In the genomic region with DNA sequence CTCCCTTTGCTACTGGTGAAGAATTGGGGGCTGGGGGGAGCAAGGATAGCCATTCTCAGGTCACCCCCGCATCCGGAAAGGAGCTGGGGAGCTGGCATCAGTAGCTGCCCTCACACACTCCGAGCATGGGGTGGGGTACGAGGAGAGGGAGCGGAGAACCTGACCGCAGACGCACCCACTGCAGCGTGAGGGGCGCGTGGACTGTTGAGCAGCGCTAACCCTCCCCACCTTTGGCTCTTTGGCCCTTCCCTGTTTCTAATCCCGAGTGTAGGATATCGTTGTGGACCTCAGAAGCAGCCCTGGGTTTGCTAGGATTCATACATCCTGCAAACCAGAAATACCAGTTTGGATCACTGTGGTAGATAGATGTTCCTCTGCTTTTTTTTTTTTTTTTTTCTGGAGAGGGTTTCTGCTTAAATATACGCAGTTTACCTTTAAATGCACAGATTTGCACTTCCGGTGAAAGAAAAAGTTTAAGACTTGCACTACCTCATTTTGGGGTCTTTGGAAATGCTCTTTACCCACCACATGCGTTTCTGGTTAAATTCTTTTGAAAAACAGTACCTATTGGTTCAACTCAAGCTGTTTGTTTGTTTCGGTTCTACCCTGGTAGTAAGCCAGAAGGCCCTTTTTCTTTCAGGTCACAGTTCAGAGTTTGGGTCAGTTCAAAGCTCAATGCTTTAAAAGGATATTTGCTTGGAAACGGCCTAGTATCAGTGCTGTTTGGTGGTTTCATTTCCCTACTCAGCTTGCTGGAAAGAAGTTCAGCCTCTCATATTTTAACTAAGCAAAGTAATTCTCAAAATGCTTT, we compare ENCODE assay signal across 8 cellular contexts. TPM values are rescaled to one million over a fixed set of nuclear protein-coding genes. Genes with fewer than 3 reads are reported as not detected.
A peak's percentile ranks its signal among the peaks of the same experiment; 100 is the strongest.
DNase-seq lines count a peak whose midpoint lies in the region; ATAC-seq and TF ChIP-seq lines count a peak whose summit lies in the region.

No MANE protein-coding gene starts in this region.

- peak overlapping the region; percentile 81 for H3K9ac ChIP-seq in neural cell (ENCODE audit: low read length)

- H2AFZ ChIP-seq in neural cell (ENCODE audit: low read depth, low read length) = peak overlapping the region; percentile 65

- peak overlapping the region; percentile 90 for H3K4me2 ChIP-seq in neural cell (ENCODE audit: low read length)

- H3K9me3 ChIP-seq in neural cell (ENCODE audit: low read length) = no peaks in the 10 kb centered on the region

- TF ChIP-seq CTCF in fibroblast of the aortic adventitia (IDR thresholded peaks at IDR 0.05; ENCODE audit: insufficient read depth, low read length) (no peak), neural cell (IDR thresholded peaks at IDR 0.05; ENCODE audit: poor library complexity, severe bottlenecking) (no peak)

- no peaks in the 10 kb centered on the region for H3K36me3 ChIP-seq in neural cell (ENCODE audit: insufficient read depth, low read length)

- peak overlapping the region; percentile 74 for H3K27ac ChIP-seq in neural cell (ENCODE audit: low read length)

- no peaks in the 10 kb centered on the region for H3K9me2 ChIP-seq in neural cell (ENCODE audit: insufficient read depth, low read length)

- H3K4me3 ChIP-seq in fibroblast of the aortic adventitia (ENCODE audit: low read depth, low read length) (peak overlapping the region; percentile 97), neural cell (ENCODE audit: low read length) (peak overlapping the region; percentile 99)

- no peaks in the 10 kb centered on the region for H3F3A ChIP-seq in neural cell (ENCODE audit: insufficient read depth, low read length, poor library complexity, severe bottlenecking)

- peak; percentile 24 for ATAC-seq in HG02798 (IDR thresholded peaks at IDR 0.05; ENCODE audit: poor library complexity, unreplicated experiment)

- TF ChIP-seq EP300 in neural cell (conservative IDR thresholded peaks at IDR 0.05; ENCODE audit: poor library complexity, severe bottlenecking) = no peak

- no peak for TF ChIP-seq RAD21 in neural cell (conservative IDR thresholded peaks at IDR 0.05)

- H4K20me1 ChIP-seq in neural cell (ENCODE audit: insufficient read depth) = no peaks in the 10 kb centered on the region

- H3K79me2 ChIP-seq in neural cell (replicated peaks; ENCODE audit: insufficient read depth, low read length) = peaks cover 38% of the 10 kb centered on the region

- peak; percentile 56 for DNase-seq in SIG-M5 treated with dmso at 0.1 percent for 504 hours (lab: John Stamatoyannopoulos, UW; ENCODE audit: unreplicated experiment)
- no peak for DNase-seq in SIG-M5 (lab: John Stamatoyannopoulos, UW)
- DNase-seq in NCI-H1105 treated with DMSO at 0.1 percent for 48 hours (lab: John Stamatoyannopoulos, UW) = peak; percentile 41
- peak; percentile 14 for DNase-seq in activated T-cell treated with anti-CD3 and anti-CD28 coated beads for 4 hours
- no peak for DNase-seq in fibroblast of the aortic adventitia (ENCODE audit: low read depth)
- DNase-seq in inferior parietal cortex (ENCODE audit: extremely low spot score) = no peak

- H3K27me3 ChIP-seq in neural cell (ENCODE audit: insufficient read depth, low read depth, low read length) = no peaks in the 10 kb centered on the region

TF ChIP-seq in neural cell, 6 proteins besides CTCF, POLR2A, EP300 and RAD21:
- no peak for TF ChIP-seq TAF1 (IDR thresholded peaks at IDR 0.05; ENCODE audit: low read depth)
- TF ChIP-seq POLR2AphosphoS5 (IDR thresholded peaks at IDR 0.05) = peak; percentile 7

RNA-seq across cellular contexts. Expression of gene DDI2, which starts 0.8 kb away (rescaled TPM):
- 14.0 and 26.0 TPM in 2 replicates for total RNA-seq in fibroblast of the aortic adventitia (ENCODE audit: low replicate concordance)
- polyA plus RNA-seq in neural cell = 3.8 and 4.9 TPM in 2 replicates
- 16.8 and 24.4 TPM in 2 replicates for polyA minus RNA-seq in neural cell

RNA-seq across cellular contexts. Expression of gene AGMAT, which starts 33.2 kb away (rescaled TPM):
- 0.16 and 1.4 TPM in 2 replicates for total RNA-seq in fibroblast of the aortic adventitia (ENCODE audit: low replicate concordance)
- polyA plus RNA-seq in neural cell = not detected in 2 replicates
- not detected in 2 replicates for polyA minus RNA-seq in neural cell

Comparison
In these comparisons a context has a peak if more than half of its experiments do, and no peak if none do; other contexts are left out.
1. DNase-seq: peak in SIG-M5 treated with dmso at 0.1 percent for 504 hours (single experiment), NCI-H1105 treated with DMSO at 0.1 percent for 48 hours (single experiment) and activated T-cell treated with anti-CD3 and anti-CD28 coated beads for 4 hours (single experiment); none in SIG-M5 (single experiment), fibroblast of the aortic adventitia (single experiment) and inferior parietal cortex (single experiment).